Comparison of ENCODE assay signal across 10 cellular contexts in genomic region chr21:29074783-29075182, GRCh38. TPM values are rescaled to one million over a fixed set of nuclear protein-coding genes. Genes with fewer than 3 reads are reported as not detected.
DNase-seq lines count a peak whose midpoint lies in the region; ATAC-seq lines count a peak whose summit lies in the region.
"Had no signal": no experiment of that assay in that cellular context is flagged by ENCODE, and none has a peak within 500 bp of the region (broad histone marks: within the 10 kb centered on the region; RNA-seq: fewer than 3 reads in every experiment).

No MANE protein-coding gene starts in this region.

- H3K27me3 ChIP-seq in CD4-positive, alpha-beta memory T cell (ENCODE audit: insufficient read depth, low read length): no peaks in the 10 kb centered on the region
- H3K27me3 ChIP-seq: thyroid gland had no signal

- no peak overlapping the region for H3K4me3 ChIP-seq in CD4-positive, alpha-beta memory T cell (ENCODE audit: low read length in 2 of 2)

- no peak for ATAC-seq in naive B cell (ENCODE audit: low read depth in 2 of 2)

- H3K36me3 ChIP-seq in CD4-positive, alpha-beta memory T cell (ENCODE audit: insufficient read depth, low read length): no peaks in the 10 kb centered on the region
- H3K36me3 ChIP-seq: thyroid gland had no signal

- DNase-seq in CD4-positive, alpha-beta memory T cell: no peak
- DNase-seq in GDM1 (lab: John Stamatoyannopoulos, UW) (peak; percentile 18), naive B cell (no peak), DMS153 (lab: John Stamatoyannopoulos, UW) (no peak)
- no peak for DNase-seq in activated CD4-positive, alpha-beta memory T cell treated with anti-CD3 and anti-CD28 coated beads, Interleukin-2, amount 10 ng/mL, durations not matched to agents 7 days and 5 days
- no peak for DNase-seq in stimulated activated CD4-positive, alpha-beta T cell treated with anti-CD3 and anti-CD28 coated beads, Interleukin-12 subunit alpha, Interleukin-12 subunit beta, amount 100 ng/mL, for 4 hours
- no peak for DNase-seq in activated effector memory CD4-positive, alpha-beta T cell treated with Interleukin-2 at 50 U/mL for 16 hours
- DNase-seq: MM.1S, T-helper 9 cell, thyroid gland had no signal

- H3K27me3 Mint-ChIP-seq in CD4-positive, alpha-beta memory T cell: no peaks in the 10 kb centered on the region
- no peaks in the 10 kb centered on the region for H3K27me3 Mint-ChIP-seq in activated CD4-positive, alpha-beta memory T cell treated with anti-CD3 and anti-CD28 coated beads, Interleukin-2, amount 10 ng/mL, durations not matched to agents 7 days and 5 days
- H3K27me3 Mint-ChIP-seq in naive B cell: no peaks in the 10 kb centered on the region

- intact Hi-C loops in CD4-positive, alpha-beta memory T cell (cut with micrococcal nuclease): loop anchor here (5.0 kb wide), 1 partner anchor 373 kb away; no protein-coding TSS in a partner anchor

- H3K4me1 ChIP-seq in CD4-positive, alpha-beta memory T cell (ENCODE audit: insufficient read depth, low read length): peaks cover 51% of the 10 kb centered on the region

- H3K9me3 ChIP-seq in CD4-positive, alpha-beta memory T cell (ENCODE audit: control insufficient read depth in 1 of 2, low read length in 2 of 2): no peaks in the 10 kb centered on the region
- H3K9me3 ChIP-seq: thyroid gland had no signal

- POLR2A ChIA-PET in CD4-positive, alpha-beta memory T cell (lab: Charles Lee; ENCODE audit: partially characterized antibody): interaction anchor here (0.6 to 6.8 kb wide), 7 partner anchors 12 to 374 kb away, joined by 7 to 70 read pairs (median 27); partner anchors contain the start of genes BACH1, LTN1, RWDD2B and USP16
- POLR2A ChIA-PET in activated CD4-positive, alpha-beta memory T cell treated with anti-CD3 and anti-CD28 coated beads, Interleukin-2, amount 10 ng/mL, durations not matched to agents 7 days and 5 days (lab: Charles Lee): interaction anchor here (1.1 to 7.7 kb wide), 6 partner anchors 50 to 273 kb away, joined by 3 to 69 read pairs (median 38); partner anchors contain the start of genes BACH1, RWDD2B and USP16

- peaks cover 33 to 73% (median 53%) of the 10 kb centered on the region in 4 donors for H3K4me1 Mint-ChIP-seq in CD4-positive, alpha-beta memory T cell
- H3K4me1 Mint-ChIP-seq in activated CD4-positive, alpha-beta memory T cell treated with anti-CD3 and anti-CD28 coated beads, Interleukin-2, amount 10 ng/mL, durations not matched to agents 7 days and 5 days: peaks cover 68% of the 10 kb centered on the region
- H3K4me1 Mint-ChIP-seq in naive B cell: peaks cover 38 to 64% (median 53%) of the 10 kb centered on the region in 3 donors

- CTCF ChIA-PET in CD4-positive, alpha-beta memory T cell (lab: Charles Lee; ENCODE audit: partially characterized antibody): interaction anchor here (0.9 to 2.4 kb wide), 4 partner anchors 14 to 297 kb away, joined by 3 to 8 read pairs (median 4); no protein-coding TSS in a partner anchor
- CTCF ChIA-PET in activated CD4-positive, alpha-beta memory T cell treated with anti-CD3 and anti-CD28 coated beads, Interleukin-2, amount 10 ng/mL, durations not matched to agents 7 days and 5 days (lab: Charles Lee): no interaction called here

- peak overlapping the region in 7 of 8 donors; percentile 9 to 75 (median 59) for H3K4me3 Mint-ChIP-seq in CD4-positive, alpha-beta memory T cell
- H3K4me3 Mint-ChIP-seq in activated CD4-positive, alpha-beta memory T cell treated with anti-CD3 and anti-CD28 coated beads, Interleukin-2, amount 10 ng/mL, durations not matched to agents 7 days and 5 days: peak overlapping the region; percentile 6
- H3K4me3 Mint-ChIP-seq in naive B cell: peak overlapping the region in 7 of 8 donors; percentile 44 to 99 (median 62)

- peak overlapping the region in 6 of 7 donors; percentile 47 to 90 (median 72) for H3K27ac Mint-ChIP-seq in CD4-positive, alpha-beta memory T cell
- no peak overlapping the region for H3K27ac Mint-ChIP-seq in activated CD4-positive, alpha-beta memory T cell treated with anti-CD3 and anti-CD28 coated beads, Interleukin-2, amount 10 ng/mL, durations not matched to agents 7 days and 5 days
- H3K27ac Mint-ChIP-seq in naive B cell: peak overlapping the region in 1 of 6 donors; percentile 92

- H3K36me3 Mint-ChIP-seq in CD4-positive, alpha-beta memory T cell: peaks cover 3 to 21% of the 10 kb centered on the region in 2 donors
- H3K36me3 Mint-ChIP-seq in activated CD4-positive, alpha-beta memory T cell treated with anti-CD3 and anti-CD28 coated beads, Interleukin-2, amount 10 ng/mL, durations not matched to agents 7 days and 5 days (ENCODE audit: low read depth): peaks cover 34% of the 10 kb centered on the region
- peaks cover 0 to 5% of the 10 kb centered on the region in 2 donors for H3K36me3 Mint-ChIP-seq in naive B cell

- no peak overlapping the region for H3K27ac ChIP-seq in CD4-positive, alpha-beta memory T cell (ENCODE audit: low read depth, low read length)

- H3K9me3 Mint-ChIP-seq in CD4-positive, alpha-beta memory T cell: peaks cover 0 to 3% (median 0%) of the 10 kb centered on the region in 8 donors
- no peaks in the 10 kb centered on the region for H3K9me3 Mint-ChIP-seq in activated CD4-positive, alpha-beta memory T cell treated with anti-CD3 and anti-CD28 coated beads, Interleukin-2, amount 10 ng/mL, durations not matched to agents 7 days and 5 days
- H3K9me3 Mint-ChIP-seq in naive B cell: peaks cover 0 to 4% (median 0%) of the 10 kb centered on the region in 7 donors

RNA-seq across cellular contexts. Expression of gene CCT8, which starts 1.3 kb away (rescaled TPM):
- total RNA-seq in CD4-positive, alpha-beta memory T cell: 100 to 1,000 TPM; 109 to 114 TPM
- polyA plus RNA-seq in CD4-positive, alpha-beta memory T cell: 100 to 1,000 TPM; 130 to 173 TPM
- total RNA-seq in activated CD4-positive, alpha-beta memory T cell treated with anti-CD3 and anti-CD28 coated beads, Interleukin-2, amount 10 ng/mL, durations not matched to agents 7 days and 5 days: 100 to 1,000 TPM; 214 to 216 TPM
- polyA plus RNA-seq in naive B cell (ENCODE audit: low read depth in 6 of 6): 100 to 1,000 TPM; 111 to 151 (median 120) TPM

RNA-seq across cellular contexts. Expression of gene USP16, which starts 50.3 kb away (rescaled TPM):
- total RNA-seq in CD4-positive, alpha-beta memory T cell: 10 to 100 TPM; 53.5 to 57.2 TPM
- 10 to 100 TPM; 19.6 to 39.8 TPM for polyA plus RNA-seq in CD4-positive, alpha-beta memory T cell
- total RNA-seq in activated CD4-positive, alpha-beta memory T cell treated with anti-CD3 and anti-CD28 coated beads, Interleukin-2, amount 10 ng/mL, durations not matched to agents 7 days and 5 days: 10 to 100 TPM; 34.3 to 37.1 TPM
- 10 to 100 TPM; 18.2 to 31.9 (median 23.0) TPM for polyA plus RNA-seq in naive B cell (ENCODE audit: low read depth in 6 of 6)

RNA-seq across cellular contexts. Expression of gene RWDD2B, which starts 55.6 kb away (rescaled TPM):
- total RNA-seq in CD4-positive, alpha-beta memory T cell: 1 to 10 TPM; 5.6 to 6.2 TPM
- polyA plus RNA-seq in CD4-positive, alpha-beta memory T cell: 1 to 10 TPM; 8.8 to 9.8 TPM
- total RNA-seq in activated CD4-positive, alpha-beta memory T cell treated with anti-CD3 and anti-CD28 coated beads, Interleukin-2, amount 10 ng/mL, durations not matched to agents 7 days and 5 days: 1 to 10 TPM; 6.5 to 6.9 TPM
- 10 to 100 TPM in 4 of 6 donors, 1 to 10 TPM in 2; 4.7 to 14.9 (median 12.0) TPM for polyA plus RNA-seq in naive B cell (ENCODE audit: low read depth in 6 of 6)

RNA-seq across cellular contexts. Expression of gene MAP3K7CL, which starts 55.7 kb away (rescaled TPM):
- 10 to 100 TPM; 10.1 to 10.3 TPM for total RNA-seq in CD4-positive, alpha-beta memory T cell
- polyA plus RNA-seq in CD4-positive, alpha-beta memory T cell: 1 to 10 TPM; 2.8 to 4.7 TPM
- 1 to 10 TPM; 6.7 to 7.7 TPM for total RNA-seq in activated CD4-positive, alpha-beta memory T cell treated with anti-CD3 and anti-CD28 coated beads, Interleukin-2, amount 10 ng/mL, durations not matched to agents 7 days and 5 days
- 10 to 100 TPM in 5 of 6 donors, 1 to 10 TPM in 1; 7.8 to 38.2 (median 18.5) TPM for polyA plus RNA-seq in naive B cell (ENCODE audit: low read depth in 6 of 6)

Comparison
In these comparisons a context has a peak if more than half of its experiments do, and no peak if none do; other contexts are left out.
1. H3K4me3 Mint-ChIP-seq: peak in every context shown above with its lines; median percentile 62 in naive B cell; 59 in CD4-positive, alpha-beta memory T cell; 6 in activated CD4-positive, alpha-beta memory T cell treated with anti-CD3 and anti-CD28 coated beads, Interleukin-2, amount 10 ng/mL, durations not matched to agents 7 days and 5 days.